Comparison of ENCODE assay signal across 8 cellular contexts in genomic region chr2:43609304-43609883, GRCh38. TPM values are rescaled to one million over a fixed set of nuclear protein-coding genes. Genes with fewer than 3 reads are reported as not detected.
DNase-seq lines count a peak whose midpoint lies in the region; ATAC-seq and TF ChIP-seq lines count a peak whose summit lies in the region.

No MANE protein-coding gene starts in this region.

- TF ChIP-seq CTCF in OCI-LY3 (IDR thresholded peaks at IDR 0.05; ENCODE audit: low read depth, low read length) (peak; percentile 79), astrocyte of the spinal cord (IDR thresholded peaks at IDR 0.05; ENCODE audit: low read depth, low read length) (peak; percentile 68)

- no peaks in the 10 kb centered on the region for H3K79me2 ChIP-seq in OCI-LY3 (ENCODE audit: low read length)

- no peaks in the 10 kb centered on the region for H3K4me1 ChIP-seq in OCI-LY3 (ENCODE audit: low read length)
- no peaks in the 10 kb centered on the region for H3K4me1 ChIP-seq in iPS DF 6.9 (ENCODE audit: control insufficient read depth, insufficient read depth, low read length)

- H4K20me1 ChIP-seq in OCI-LY3 (ENCODE audit: insufficient read depth, low read length): no peaks in the 10 kb centered on the region

- DNase-seq in activated T-cell treated with anti-CD3 and anti-CD28 coated beads for 4 hours (peak; percentile 7), astrocyte of the spinal cord (ENCODE audit: low read depth, low spot score) (peak; percentile 41), iPS DF 6.9 (ENCODE audit: low read depth, low spot score) (peak; percentile 48)
- no peak for DNase-seq in activated T-cell treated with anti-CD3 and anti-CD28 coated beads, Interleukin-2, amount 50 U/mL, for 1 hour
- peak; percentile 22 to 37 for DNase-seq in stimulated activated CD4-positive, alpha-beta T cell treated with anti-CD3 and anti-CD28 coated beads, Interleukin-2, amount 100 ng/mL, for 48 hours
- no peak for DNase-seq in activated T-helper 2 cell treated with anti-CD3 and anti-CD28 coated beads, Interferon-gamma antibody, Interleukin-2, Interleukin-4, amounts not matched to agents 10 μg/mL and 5 μg/mL and 100 μg/mL, durations not matched to agents 14 hours and 24 hours and 36 hours (ENCODE audit: low spot score)

- intact Hi-C loops in activated T-helper 2 cell treated with anti-CD3 and anti-CD28 coated beads, Interferon-gamma antibody, Interleukin-2, Interleukin-4, amounts not matched to agents 10 μg/mL and 5 μg/mL and 100 μg/mL, durations not matched to agents 14 hours and 24 hours and 36 hours (cut with micrococcal nuclease): loop anchor here (5.0 kb wide), 3 partner anchors 268 to 782 kb away; no protein-coding TSS in a partner anchor

- H3K4me3 Mint-ChIP-seq in activated T-helper 2 cell treated with anti-CD3 and anti-CD28 coated beads, Interferon-gamma antibody, Interleukin-2, Interleukin-4, amounts not matched to agents 10 μg/mL and 5 μg/mL and 100 μg/mL, durations not matched to agents 14 hours and 24 hours and 36 hours (ENCODE audit: low read depth): no peak overlapping the region

- no peaks in the 10 kb centered on the region for H3K27me3 Mint-ChIP-seq in activated T-helper 2 cell treated with anti-CD3 and anti-CD28 coated beads, Interferon-gamma antibody, Interleukin-2, Interleukin-4, amounts not matched to agents 10 μg/mL and 5 μg/mL and 100 μg/mL, durations not matched to agents 14 hours and 24 hours and 36 hours (ENCODE audit: low read depth)

- H3K27ac Mint-ChIP-seq in activated T-helper 2 cell treated with anti-CD3 and anti-CD28 coated beads, Interferon-gamma antibody, Interleukin-2, Interleukin-4, amounts not matched to agents 10 μg/mL and 5 μg/mL and 100 μg/mL, durations not matched to agents 14 hours and 24 hours and 36 hours: no peak overlapping the region

- H3K27ac ChIP-seq in OCI-LY3 (ENCODE audit: low read length) (no peak overlapping the region), iPS DF 6.9 (ENCODE audit: low read length) (no peak overlapping the region)

- H3K36me3 Mint-ChIP-seq in activated T-helper 2 cell treated with anti-CD3 and anti-CD28 coated beads, Interferon-gamma antibody, Interleukin-2, Interleukin-4, amounts not matched to agents 10 μg/mL and 5 μg/mL and 100 μg/mL, durations not matched to agents 14 hours and 24 hours and 36 hours (ENCODE audit: low read depth): no peaks in the 10 kb centered on the region

- no peaks in the 10 kb centered on the region for H3K27me3 ChIP-seq in OCI-LY3 (ENCODE audit: low read depth, low read length)
- H3K27me3 ChIP-seq in iPS DF 6.9 (ENCODE audit: control insufficient read depth, insufficient read depth, low read length): no peaks in the 10 kb centered on the region

- H3K9me3 ChIP-seq in OCI-LY3 (ENCODE audit: insufficient read depth, low read length) (no peaks in the 10 kb centered on the region), iPS DF 6.9 (ENCODE audit: control insufficient read depth, insufficient read depth, low read length) (no peaks in the 10 kb centered on the region)

- H3K4me3 ChIP-seq in OCI-LY3 (ENCODE audit: low read length) (no peak overlapping the region), astrocyte of the spinal cord (ENCODE audit: low read depth, low read length) (no peak overlapping the region), iPS DF 6.9 (ENCODE audit: low read length) (no peak overlapping the region)

- no peaks in the 10 kb centered on the region for H3K9me3 Mint-ChIP-seq in activated T-helper 2 cell treated with anti-CD3 and anti-CD28 coated beads, Interferon-gamma antibody, Interleukin-2, Interleukin-4, amounts not matched to agents 10 μg/mL and 5 μg/mL and 100 μg/mL, durations not matched to agents 14 hours and 24 hours and 36 hours

- peak; percentile 57 for ATAC-seq in HG03175 (IDR thresholded peaks at IDR 0.05; ENCODE audit: unreplicated experiment)

- peaks cover 14% of the 10 kb centered on the region for H3K4me1 Mint-ChIP-seq in activated T-helper 2 cell treated with anti-CD3 and anti-CD28 coated beads, Interferon-gamma antibody, Interleukin-2, Interleukin-4, amounts not matched to agents 10 μg/mL and 5 μg/mL and 100 μg/mL, durations not matched to agents 14 hours and 24 hours and 36 hours (ENCODE audit: low read depth)

- H3K9ac ChIP-seq in OCI-LY3 (ENCODE audit: low read length): no peak overlapping the region

- WGBS in iPS DF 6.9 (ENCODE audit: insufficient coverage, insufficient read length): no CpG with 5 or more reads among the region's 4 CpGs

- in situ Hi-C loops in astrocyte of the spinal cord (cut with HindIII; ENCODE audit: low sequenced_read_pairs): no loop called here

- no peak overlapping the region for H2AFZ ChIP-seq in OCI-LY3 (ENCODE audit: low read depth, low read length)

- H3K4me2 ChIP-seq in OCI-LY3 (ENCODE audit: low read length): peak overlapping the region; percentile 32; the same call in 1 of the 2 replicates

- H3K36me3 ChIP-seq in OCI-LY3 (replicated peaks; ENCODE audit: low read depth, low read length) (no peaks in the 10 kb centered on the region), iPS DF 6.9 (ENCODE audit: control insufficient read depth, insufficient read depth, low read length) (no peaks in the 10 kb centered on the region)

RNA-seq across cellular contexts. Expression of gene THADA, which starts 13.6 kb away (rescaled TPM):
- total RNA-seq in activated T-helper 2 cell treated with anti-CD3 and anti-CD28 coated beads, Interferon-gamma antibody, Interleukin-2, Interleukin-4, amounts not matched to agents 10 μg/mL and 5 μg/mL and 100 μg/mL, durations not matched to agents 14 hours and 24 hours and 36 hours: 48.3 and 48.4 TPM in 2 replicates

RNA-seq across cellular contexts. Expression of gene PLEKHH2, which starts 27.7 kb away (rescaled TPM):
- 21.3 and 25.1 TPM in 2 replicates for total RNA-seq in activated T-helper 2 cell treated with anti-CD3 and anti-CD28 coated beads, Interferon-gamma antibody, Interleukin-2, Interleukin-4, amounts not matched to agents 10 μg/mL and 5 μg/mL and 100 μg/mL, durations not matched to agents 14 hours and 24 hours and 36 hours

Comparison
In these comparisons a context has a peak if more than half of its experiments do, and no peak if none do; other contexts are left out.
1. DNase-seq: peak in activated T-cell treated with anti-CD3 and anti-CD28 coated beads for 4 hours (single experiment), astrocyte of the spinal cord (single experiment), iPS DF 6.9 (single experiment) and stimulated activated CD4-positive, alpha-beta T cell treated with anti-CD3 and anti-CD28 coated beads, Interleukin-2, amount 100 ng/mL, for 48 hours (2 of 2); none in activated T-cell treated with anti-CD3 and anti-CD28 coated beads, Interleukin-2, amount 50 U/mL, for 1 hour (single experiment) and activated T-helper 2 cell treated with anti-CD3 and anti-CD28 coated beads, Interferon-gamma antibody, Interleukin-2, Interleukin-4, amounts not matched to agents 10 μg/mL and 5 μg/mL and 100 μg/mL, durations not matched to agents 14 hours and 24 hours and 36 hours (single experiment).